In genomic region chr14:49886523-49886922, GRCh38 we compare ENCODE assay signal across 1 cellular context.
TF ChIP-seq lines count a peak whose summit lies in the region.

No MANE protein-coding gene starts in this region.

TF ChIP-seq in GM12878, 131 proteins besides CTCF, POLR2A, EP300 and RAD21:
- TF ChIP-seq NFXL1 (IDR thresholded peaks at IDR 0.05; ENCODE audit: borderline replicate concordance) = no peak
- peak; percentile 60; the same call in 1 of the 2 replicates for TF ChIP-seq MLLT1 (IDR thresholded peaks at IDR 0.05)
- peak; percentile 85 for TF ChIP-seq ZSCAN29 (IDR thresholded peaks at IDR 0.05)
- no peak for TF ChIP-seq YBX1 (IDR thresholded peaks at IDR 0.05)
- TF ChIP-seq RB1 (IDR thresholded peaks at IDR 0.05; ENCODE audit: borderline replicate concordance) = no peak
TF ChIP-seq in GM12878: peak in this region for 2.
